Comparison of ENCODE assay signal across 10 cellular contexts in genomic region chr7:106369349-106369748, GRCh38.
DNase-seq lines count a peak whose midpoint lies in the region; ATAC-seq lines count a peak whose summit lies in the region.
"Had no signal": no experiment of that assay in that cellular context is flagged by ENCODE, and none has a peak within 500 bp of the region (broad histone marks: within the 10 kb centered on the region; RNA-seq: fewer than 3 reads in every experiment).

No MANE protein-coding gene starts in this region.

- no peaks in the 10 kb centered on the region for H3K4me1 Mint-ChIP-seq in CD8-positive, alpha-beta memory T cell

- H3K27ac Mint-ChIP-seq in CD8-positive, alpha-beta memory T cell = no peak overlapping the region

- peak; percentile 41 for DNase-seq in AG08396 (ENCODE audit: low spot score)
- peak; percentile 25 for DNase-seq in GM04503 (ENCODE audit: low read depth)
- DNase-seq in amniotic stem cell (lab: John Stamatoyannopoulos, UW) = peak; percentile 22
- DNase-seq in iris pigment epithelial cell (ENCODE audit: low read depth) = peak; percentile 60
- DNase-seq in KG1 (lab: John Stamatoyannopoulos, UW) = no peak
- DNase-seq in CD8-positive, alpha-beta memory T cell = no peak
- DNase-seq: NCI-H2029 treated with DMSO at 0.1 percent for 48 hours had no signal

- ATAC-seq in HG03432 (IDR thresholded peaks at IDR 0.05; ENCODE audit: unreplicated experiment) = no peak
- no peak for ATAC-seq in HG03159 (IDR thresholded peaks at IDR 0.05; ENCODE audit: unreplicated experiment)

- H3K27ac ChIP-seq in CD8-positive, alpha-beta memory T cell (ENCODE audit: low read depth, low read length) = no peak overlapping the region
- H3K27ac ChIP-seq: thyroid gland had no signal

- no peaks in the 10 kb centered on the region for H3K9me3 ChIP-seq in CD8-positive, alpha-beta memory T cell (ENCODE audit: low read length)
- H3K9me3 ChIP-seq: thyroid gland had no signal

- CTCF ChIA-PET in CD8-positive, alpha-beta memory T cell (lab: Charles Lee) = interaction anchor here (1.3 to 1.5 kb wide), 2 partner anchors 9 to 10 kb away, joined by 3 read pairs; no protein-coding TSS in a partner anchor

- POLR2A ChIA-PET in CD8-positive, alpha-beta memory T cell (lab: Charles Lee) = no interaction called here

- H3K27me3 Mint-ChIP-seq in CD8-positive, alpha-beta memory T cell = peaks cover 0 to under 1% of the 10 kb centered on the region in 2 donors

- H3K4me3 ChIP-seq in CD8-positive, alpha-beta memory T cell (ENCODE audit: low read length) = no peak overlapping the region
- H3K4me3 ChIP-seq: thyroid gland had no signal

- H3K4me1 ChIP-seq in CD8-positive, alpha-beta memory T cell (ENCODE audit: insufficient read depth, low read length) = no peaks in the 10 kb centered on the region
- H3K4me1 ChIP-seq: thyroid gland had no signal

- no peaks in the 10 kb centered on the region for H3K9me3 Mint-ChIP-seq in CD8-positive, alpha-beta memory T cell

- no peaks in the 10 kb centered on the region for H3K36me3 Mint-ChIP-seq in CD8-positive, alpha-beta memory T cell

- no peaks in the 10 kb centered on the region for H3K27me3 ChIP-seq in CD8-positive, alpha-beta memory T cell (ENCODE audit: insufficient read depth, low read length, poor library complexity, severe bottlenecking)
- H3K27me3 ChIP-seq: thyroid gland had no signal

- no peak overlapping the region for H3K4me3 Mint-ChIP-seq in CD8-positive, alpha-beta memory T cell

- no peaks in the 10 kb centered on the region for H3K36me3 ChIP-seq in CD8-positive, alpha-beta memory T cell (ENCODE audit: insufficient read depth, low read length)
- H3K36me3 ChIP-seq: thyroid gland had no signal

Comparison
In these comparisons a context has a peak if more than half of its experiments do, and no peak if none do; other contexts are left out.
1. DNase-seq: peak in AG08396 (single experiment), GM04503 (single experiment), amniotic stem cell (single experiment) and iris pigment epithelial cell (single experiment); none in KG1 (single experiment) and CD8-positive, alpha-beta memory T cell (0 of 5).